ENCODE assay signal across 8 cellular contexts in the genomic region with DNA sequence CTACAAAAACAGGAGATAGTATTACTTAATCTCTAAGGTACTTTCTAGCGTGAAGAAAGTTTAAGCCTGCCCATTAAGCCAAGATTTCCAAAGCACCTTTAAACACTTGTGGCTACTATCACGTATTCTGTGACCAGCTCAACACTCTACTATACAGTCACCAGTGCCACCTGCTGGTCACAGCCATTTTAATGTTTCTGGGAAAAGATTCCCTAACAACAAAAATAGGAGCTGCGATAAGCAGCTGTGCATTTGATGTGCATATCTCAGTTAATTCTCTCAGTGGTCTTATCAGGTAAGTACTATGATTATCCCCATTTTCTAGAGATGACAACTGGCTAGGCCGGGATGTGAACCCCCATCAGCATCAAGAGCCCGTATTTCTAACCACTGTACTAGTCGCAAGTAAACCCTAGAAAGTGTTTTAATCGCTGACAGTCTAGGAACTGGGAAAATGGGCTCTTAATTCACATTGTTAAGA. TPM values are rescaled to one million over a fixed set of nuclear protein-coding genes. Genes with fewer than 3 reads are reported as not detected.
DNase-seq lines count a peak whose midpoint lies in the region; ATAC-seq lines count a peak whose summit lies in the region.

No MANE protein-coding gene starts in this region.

- peak; percentile 19 to 31 (median 26) for DNase-seq in activated CD4-positive, CD25-positive, alpha-beta regulatory T cell (lab: John Stamatoyannopoulos, UW)
- DNase-seq in activated CD4-positive, CD25-positive, alpha-beta regulatory T cell treated with anti-CD3 and anti-CD28 coated beads, Interleukin-2, amount 50 U/mL, for 72 hours: no peak
- peak; percentile 54 for DNase-seq in NCI-H2107 treated with DMSO at 0.1 percent for 48 hours (lab: John Stamatoyannopoulos, UW; ENCODE audit: unreplicated experiment)
- peak; percentile 70 for DNase-seq in activated CD4-positive, alpha-beta T cell treated with anti-CD3 and anti-CD28 coated beads for 48 hours
- peak; percentile 50 to 74 for DNase-seq in dermis microvascular lymphatic vessel endothelial cell (ENCODE audit: low read depth in 2 of 2)
- DNase-seq in left lobe of liver (ENCODE audit: low spot score): peak; percentile 64
- DNase-seq in stimulated activated CD4-positive, alpha-beta T cell treated with anti-CD3 and anti-CD28 coated beads, Interleukin-4, amount 100 ng/mL, for 24 hours: peak; percentile 71

- ATAC-seq in left lobe of liver: peak; percentile 74
- ATAC-seq in GM21737 (IDR thresholded peaks at IDR 0.05; ENCODE audit: unreplicated experiment): no peak

RNA-seq across cellular contexts. Expression of gene SEC31B, which starts 0.9 kb away (rescaled TPM):
- 0.90 and 1.8 TPM in 2 replicates for total RNA-seq in dermis microvascular lymphatic vessel endothelial cell
- total RNA-seq in left lobe of liver: 6.7 TPM

RNA-seq across cellular contexts. Expression of gene NDUFB8, which starts 10.9 kb away (rescaled TPM):
- total RNA-seq in dermis microvascular lymphatic vessel endothelial cell: 153 and 199 TPM in 2 replicates
- 104 TPM for total RNA-seq in left lobe of liver

RNA-seq across cellular contexts. Expression of gene HIF1AN, which starts 16.9 kb away (rescaled TPM):
- 6.4 and 8.2 TPM in 2 replicates for total RNA-seq in dermis microvascular lymphatic vessel endothelial cell
- total RNA-seq in left lobe of liver: 13.0 TPM

RNA-seq across cellular contexts. Expression of gene WNT8B, which starts 56.0 kb away (rescaled TPM):
- under 0.01 TPM in 1 of 2 replicates, not detected in the other for total RNA-seq in dermis microvascular lymphatic vessel endothelial cell
- not detected for total RNA-seq in left lobe of liver
